In genomic region chr9:126563556-126563955, GRCh38 we compare ENCODE assay signal across 14 cellular contexts.
"Had no signal": no experiment of that assay in that cellular context is flagged by ENCODE, and none has a peak within 500 bp of the region (broad histone marks: within the 10 kb centered on the region; RNA-seq: fewer than 3 reads in every experiment).

No MANE protein-coding gene starts in this region.

- H3K4me3 ChIP-seq: hepatocyte, mucosa of descending colon, psoas muscle, sigmoid colon, skin epidermis had no signal

- H3K27ac ChIP-seq: epithelial cell of prostate, foreskin keratinocyte, hepatocyte, psoas muscle, sigmoid colon, skin epidermis had no signal

- H3K4me1 ChIP-seq: foreskin keratinocyte, psoas muscle, sigmoid colon had no signal

- ATAC-seq: foreskin keratinocyte, left lobe of liver, mucosa of descending colon had no signal

- H2AFZ ChIP-seq: hepatocyte had no signal

- H3K36me3 ChIP-seq: sigmoid colon had no signal

- DNase-seq: cerebellar nuclear complex; effector memory CD8-positive, alpha-beta T cell; foreskin keratinocyte; head of caudate nucleus; mammary epithelial cell; mucosa of descending colon; psoas muscle; sigmoid colon; stimulated activated naive CD4-positive, alpha-beta T cell treated with Interleukin-2 at 50 U/mL for 16 hours; trophoblast cell had no signal

- H3K9me3 ChIP-seq: mucosa of descending colon, psoas muscle, sigmoid colon had no signal

- H3K4me2 ChIP-seq: hepatocyte had no signal
